20 cellular contexts compared by ENCODE assay signal in the genomic region with DNA sequence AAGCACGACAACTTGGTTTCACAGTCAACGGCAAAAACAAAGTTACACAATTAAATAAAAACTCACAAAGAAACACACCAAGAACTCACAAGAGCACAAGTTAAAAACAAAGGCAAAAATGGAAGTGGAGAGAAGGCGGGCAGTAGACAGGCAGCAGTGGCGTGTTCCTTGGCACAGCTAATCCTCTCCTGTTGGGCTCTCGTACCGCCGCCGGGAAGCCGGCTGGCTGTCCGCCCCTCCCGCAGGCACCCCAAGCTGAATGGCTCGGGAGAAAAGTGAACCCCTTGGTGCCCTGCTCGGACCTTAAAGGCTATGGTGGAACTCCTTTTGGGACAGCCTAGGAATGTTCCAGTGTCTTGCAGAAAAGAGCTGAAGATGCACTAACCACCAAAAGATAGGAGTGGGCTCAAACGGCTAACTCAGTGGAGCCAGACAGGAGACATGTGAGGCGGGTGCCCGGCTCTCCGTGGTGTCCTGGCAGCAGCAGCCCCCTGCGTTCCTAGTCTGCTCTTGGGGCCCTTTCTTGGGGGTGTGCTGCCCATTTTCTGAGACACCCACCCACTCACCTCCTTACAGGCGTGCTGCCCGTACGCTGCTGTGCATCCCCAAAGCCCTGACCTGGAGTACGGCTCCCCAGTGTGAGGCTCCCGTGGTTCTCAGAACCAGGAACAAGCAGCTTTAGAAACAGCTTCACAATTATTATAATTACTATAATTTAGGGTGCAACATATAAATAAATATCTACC.
DNase-seq lines count a peak whose midpoint lies in the region; ATAC-seq and TF ChIP-seq lines count a peak whose summit lies in the region.
"Had no signal": no experiment of that assay in that cellular context is flagged by ENCODE, and none has a peak within 500 bp of the region (broad histone marks: within the 10 kb centered on the region; RNA-seq: fewer than 3 reads in every experiment).

No MANE protein-coding gene starts in this region.

- no peaks in the 10 kb centered on the region for H3K27me3 ChIP-seq in left ventricle myocardium inferior (ENCODE audit: low read depth)
- H3K27me3 ChIP-seq in osteoblast (ENCODE audit: insufficient read depth, low read length): no peaks in the 10 kb centered on the region
- H3K27me3 ChIP-seq in thoracic aorta (replicated peaks; ENCODE audit: insufficient read depth): no peaks in the 10 kb centered on the region
- no peaks in the 10 kb centered on the region for H3K27me3 ChIP-seq in PC-9 (ENCODE audit: insufficient read depth, low read depth)
- H3K27me3 ChIP-seq: foreskin keratinocyte had no signal

- H3K4me2 ChIP-seq in osteoblast (ENCODE audit: insufficient read depth, low read length): no peak overlapping the region
- no peak overlapping the region for H3K4me2 ChIP-seq in PC-9

- H3K36me3 ChIP-seq in left ventricle myocardium inferior (peaks cover 30% of the 10 kb centered on the region), osteoblast (ENCODE audit: insufficient read depth, low read length) (peaks cover 26% of the 10 kb centered on the region), thoracic aorta (peaks cover 18% of the 10 kb centered on the region), PC-9 (ENCODE audit: low read depth) (no peaks in the 10 kb centered on the region)

- TF ChIP-seq CTCF in left ventricle myocardium inferior (IDR thresholded peaks at IDR 0.05; ENCODE audit: borderline replicate concordance) (no peak), osteoblast (IDR thresholded peaks at IDR 0.05; ENCODE audit: extremely low read depth, low read depth, low read length) (no peak), thoracic aorta (IDR thresholded peaks at IDR 0.05) (no peak), PC-9 (conservative IDR thresholded peaks at IDR 0.05) (no peak)

- H2AFZ ChIP-seq in osteoblast (ENCODE audit: low read length) (no peak overlapping the region), PC-9 (no peak overlapping the region)

- peaks cover 41% of the 10 kb centered on the region for H3K4me1 ChIP-seq in left ventricle myocardium inferior
- H3K4me1 ChIP-seq in osteoblast (ENCODE audit: insufficient read depth, low read length): no peaks in the 10 kb centered on the region
- H3K4me1 ChIP-seq in thoracic aorta (ENCODE audit: control insufficient read depth in 1 of 2, low read depth in 2 of 2): peaks cover 6 to 20% of the 10 kb centered on the region in 2 donors
- H3K4me1 ChIP-seq in PC-9 (replicated peaks; ENCODE audit: insufficient read depth): no peaks in the 10 kb centered on the region

- CTCF ChIA-PET in PC-9 (lab: Charles Lee): no interaction called here

- H3K9me3 ChIP-seq in left ventricle myocardium inferior (replicated peaks) (no peaks in the 10 kb centered on the region), osteoblast (ENCODE audit: low read depth, low read length) (no peaks in the 10 kb centered on the region), thoracic aorta (no peaks in the 10 kb centered on the region), PC-9 (ENCODE audit: insufficient read depth, low read depth) (no peaks in the 10 kb centered on the region)

- no peak overlapping the region for H3K4me3 ChIP-seq in left ventricle myocardium inferior
- no peak overlapping the region for H3K4me3 ChIP-seq in osteoblast (ENCODE audit: insufficient read depth, low read length)
- peak overlapping the region; percentile 11 for H3K4me3 ChIP-seq in thoracic aorta
- no peak overlapping the region for H3K4me3 ChIP-seq in PC-9

- DNase-seq in cerebellar cortex (ENCODE audit: low spot score): peak; percentile 63
- DNase-seq in left ventricle myocardium inferior: no peak
- DNase-seq in osteoblast (ENCODE audit: insufficient read length, low spot score, missing footprints): peak; percentile 50
- DNase-seq in thoracic aorta (ENCODE audit: low spot score): no peak
- no peak for DNase-seq in PC-9
- DNase-seq in retina: no peak
- DNase-seq in activated T-cell treated with anti-CD3 and anti-CD28 coated beads, Interleukin-2, amount 50 U/mL, for 1 hour: no peak
- no peak for DNase-seq in iPS-NIHi11 (ENCODE audit: low spot score)
- DNase-seq: activated CD8-positive, alpha-beta memory T cell treated with anti-CD3 and anti-CD28 coated beads for 24 hours; activated T-cell treated with anti-CD3 and anti-CD28 coated beads, Interleukin-2, amount 50 U/mL, for 72 hours; CD8-positive, alpha-beta T cell; dermis blood vessel endothelial cell; DND-41; foreskin keratinocyte; KBM-7; NCI-H146; OCI-M1; stimulated activated CD4-positive, alpha-beta T cell treated with anti-CD3 and anti-CD28 coated beads, Interleukin-1b, Interleukin-23, amount 100 ng/mL, for 48 hours; T-cell had no signal

- BruUV-seq in PC-9 (replicated peaks; lab: Mats Ljungman, UMichigan): no TSS peak

- H4K20me1 ChIP-seq in osteoblast (ENCODE audit: insufficient read depth, low read length): no peaks in the 10 kb centered on the region
- no peaks in the 10 kb centered on the region for H4K20me1 ChIP-seq in PC-9 (ENCODE audit: insufficient read depth)

- H3K27ac ChIP-seq in left ventricle myocardium inferior (replicated peaks) (peak overlapping the region; percentile 85), osteoblast (ENCODE audit: low read depth, low read length) (no peak overlapping the region), thoracic aorta (peak overlapping the region; percentile 71 to 74), PC-9 (no peak overlapping the region)
- H3K27ac ChIP-seq: foreskin keratinocyte had no signal

- H3F3A ChIP-seq in PC-9 (ENCODE audit: insufficient read depth, low read depth): no peaks in the 10 kb centered on the region

- intact Hi-C loops in left ventricle myocardium inferior (cut with micrococcal nuclease): no loop called here
- intact Hi-C loops in PC-9 (cut with micrococcal nuclease; ENCODE audit: unreplicated experiment): no loop called here

- no peak for ATAC-seq in thoracic aorta (ENCODE audit: insufficient number of reproducible peaks, low FRiP score, low read depth)
- ATAC-seq: activated T-cell treated with anti-CD3 and anti-CD28 coated beads, Interleukin-2, amount 50 U/mL, for 72 hours; CD8-positive, alpha-beta T cell; foreskin keratinocyte; stimulated activated memory B cell treated with anti-CD40 and anti-IgM and Interleukin-4, amounts not matched to agents 10 μg/mL and 1 μg/mL and 100 μg/mL, for 72 hours; T-cell had no signal

- H3K79me2 ChIP-seq in osteoblast (ENCODE audit: insufficient read depth, low read length): no peaks in the 10 kb centered on the region
- no peaks in the 10 kb centered on the region for H3K79me2 ChIP-seq in PC-9 (ENCODE audit: low read depth)

- POLR2A ChIA-PET in PC-9 (lab: Charles Lee; ENCODE audit: unreplicated experiment): interaction anchor here (0.6 kb wide), 1 partner anchor 12 kb away, joined by 4 read pairs; no protein-coding TSS in a partner anchor

- H3K9me2 ChIP-seq in PC-9 (ENCODE audit: insufficient read depth): no peaks in the 10 kb centered on the region

Comparison
In these comparisons a context has a peak if more than half of its experiments do, and no peak if none do; other contexts are left out.
1. DNase-seq: peak in cerebellar cortex (single experiment) and osteoblast (single experiment); none in left ventricle myocardium inferior (single experiment), thoracic aorta (single experiment), PC-9 (0 of 2), retina (single experiment), activated T-cell treated with anti-CD3 and anti-CD28 coated beads, Interleukin-2, amount 50 U/mL, for 1 hour (single experiment) and iPS-NIHi11 (single experiment).
2. H3K27ac ChIP-seq: peak in left ventricle myocardium inferior (single experiment) and thoracic aorta (2 of 2); none in osteoblast (single experiment) and PC-9 (single experiment).